35 cellular contexts compared by ENCODE assay signal in genomic region chr3:178492496-178492895, GRCh38. TPM values are rescaled to one million over a fixed set of nuclear protein-coding genes. Genes with fewer than 3 reads are reported as not detected.
"Had no signal": no experiment of that assay in that cellular context is flagged by ENCODE, and none has a peak within 500 bp of the region (broad histone marks: within the 10 kb centered on the region; RNA-seq: fewer than 3 reads in every experiment).

No MANE protein-coding gene starts in this region.

- H3K9me3 ChIP-seq: gastroesophageal sphincter, lower lobe of right lung, right atrium auricular region, thyroid gland, vagina had no signal

- H3K9me3 Mint-ChIP-seq: activated CD4-positive, alpha-beta T cell treated with anti-CD3 and anti-CD28 coated beads, Interleukin-2, amount 10 ng/mL, durations not matched to agents 24 days and 14 days; activated T-cell treated with anti-CD3 and anti-CD28 coated beads, Interleukin-2, amount 50 U/mL, for 24 hours had no signal

- H3K4me3 Mint-ChIP-seq: activated CD4-positive, alpha-beta memory T cell treated with anti-CD3 and anti-CD28 coated beads for 36 hours; activated CD4-positive, alpha-beta T cell treated with anti-CD3 and anti-CD28 coated beads, Interleukin-2, amount 10 ng/mL, durations not matched to agents 24 days and 14 days; activated naive CD4-positive, alpha-beta T cell treated with anti-CD3 and anti-CD28 coated beads, Interleukin-2, amount 10 ng/mL, durations not matched to agents 7 days and 5 days; activated naive CD8-positive, alpha-beta T cell treated with anti-CD3 and anti-CD28 coated beads, Interleukin-2, amount 10 ng/mL, durations not matched to agents 7 days and 5 days; activated T-cell treated with anti-CD3 and anti-CD28 coated beads, Interleukin-2, amount 50 U/mL, for 24 hours; natural killer cell; neural progenitor cell; stimulated activated memory B cell treated with anti-CD40 and anti-IgM and Interleukin-4, amounts not matched to agents 10 μg/mL and 1 μg/mL and 100 μg/mL, for 72 hours had no signal

- H3K27ac Mint-ChIP-seq: activated CD4-positive, alpha-beta memory T cell treated with anti-CD3 and anti-CD28 coated beads for 36 hours; activated CD4-positive, alpha-beta T cell treated with anti-CD3 and anti-CD28 coated beads, Interleukin-2, amount 10 ng/mL, durations not matched to agents 24 days and 14 days; activated naive CD4-positive, alpha-beta T cell treated with anti-CD3 and anti-CD28 coated beads, Interleukin-2, amount 10 ng/mL, durations not matched to agents 7 days and 5 days; activated naive CD8-positive, alpha-beta T cell treated with anti-CD3 and anti-CD28 coated beads, Interleukin-2, amount 10 ng/mL, durations not matched to agents 7 days and 5 days; activated T-cell treated with anti-CD3 and anti-CD28 coated beads, Interleukin-2, amount 50 U/mL, for 24 hours; natural killer cell; neural progenitor cell; stimulated activated memory B cell treated with anti-CD40 and anti-IgM and Interleukin-4, amounts not matched to agents 10 μg/mL and 1 μg/mL and 100 μg/mL, for 72 hours had no signal

- H3K27ac ChIP-seq: brain microvascular endothelial cell, coronary artery, dorsolateral prefrontal cortex, gastroesophageal sphincter, left lung, lower lobe of right lung, neural progenitor cell, stomach, thyroid gland, upper lobe of left lung, vagina had no signal

- DNase-seq: activated CD4-positive, alpha-beta memory T cell treated with anti-CD3 and anti-CD28 coated beads for 36 hours; activated CD4-positive, alpha-beta T cell treated with anti-CD3 and anti-CD28 coated beads, Interleukin-2, amount 10 ng/mL, durations not matched to agents 24 days and 14 days; activated CD4-positive, CD25-positive, alpha-beta regulatory T cell treated with anti-CD3 and anti-CD28 coated beads, Interleukin-2, amount 50 U/mL, for 72 hours; activated CD8-positive, alpha-beta memory T cell treated with anti-CD3 and anti-CD28 coated beads, Interleukin-2, amount 50 U/mL, for 48 hours; activated gamma-delta T cell; activated naive CD4-positive, alpha-beta T cell treated with anti-CD3 and anti-CD28 coated beads, Interleukin-2, amount 10 ng/mL, durations not matched to agents 7 days and 5 days; activated naive CD8-positive, alpha-beta T cell treated with anti-CD3 and anti-CD28 coated beads, Interleukin-2, amount 10 ng/mL, durations not matched to agents 7 days and 5 days; activated T-cell treated with anti-CD3 and anti-CD28 coated beads, Interleukin-2, amount 50 U/mL, for 24 hours; brain microvascular endothelial cell; dorsolateral prefrontal cortex; effector memory CD4-positive, alpha-beta T cell; erythroblast; head of caudate nucleus; left lung; lower lobe of right lung; mesenchymal stem cell; natural killer cell; occipital lobe; stimulated activated CD4-positive, alpha-beta T cell treated with anti-CD3 and anti-CD28 coated beads, Interleukin-1b, Interleukin-23, amount 100 ng/mL, for 48 hours; stimulated activated CD4-positive, alpha-beta T cell treated with anti-CD3 and anti-CD28 coated beads, Interleukin-4, amount 100 ng/mL, for 4 hours; stimulated activated CD8-positive, alpha-beta memory T cell treated with anti-CD3 and anti-CD28 coated beads, Interleukin-4, amount 100 ng/mL, for 48 hours; stomach; thyroid gland; upper lobe of left lung had no signal

- H3K4me1 ChIP-seq: gastroesophageal sphincter, left lung, lower lobe of right lung, neural progenitor cell, right atrium auricular region, stomach, thyroid gland, upper lobe of left lung, vagina had no signal

- H3K4me1 Mint-ChIP-seq: activated CD4-positive, alpha-beta T cell treated with anti-CD3 and anti-CD28 coated beads, Interleukin-2, amount 10 ng/mL, durations not matched to agents 24 days and 14 days; activated naive CD4-positive, alpha-beta T cell treated with anti-CD3 and anti-CD28 coated beads, Interleukin-2, amount 10 ng/mL, durations not matched to agents 7 days and 5 days; activated naive CD8-positive, alpha-beta T cell treated with anti-CD3 and anti-CD28 coated beads, Interleukin-2, amount 10 ng/mL, durations not matched to agents 7 days and 5 days; natural killer cell; stimulated activated memory B cell treated with anti-CD40 and anti-IgM and Interleukin-4, amounts not matched to agents 10 μg/mL and 1 μg/mL and 100 μg/mL, for 72 hours had no signal

- H3K36me3 ChIP-seq: brain microvascular endothelial cell, gastroesophageal sphincter, left lung, lower lobe of right lung, neural progenitor cell, right atrium auricular region, stomach, thyroid gland, upper lobe of left lung, vagina had no signal

- H3K36me3 Mint-ChIP-seq: activated naive CD4-positive, alpha-beta T cell treated with anti-CD3 and anti-CD28 coated beads, Interleukin-2, amount 10 ng/mL, durations not matched to agents 7 days and 5 days; activated naive CD8-positive, alpha-beta T cell treated with anti-CD3 and anti-CD28 coated beads, Interleukin-2, amount 10 ng/mL, durations not matched to agents 7 days and 5 days; natural killer cell; neural progenitor cell had no signal

- ATAC-seq: gastroesophageal sphincter; left lung; lower lobe of right lung; natural killer cell; stimulated activated memory B cell treated with anti-CD40 and anti-IgM and Interleukin-4, amounts not matched to agents 10 μg/mL and 1 μg/mL and 100 μg/mL, for 72 hours had no signal

- H3K4me3 ChIP-seq: coronary artery, dorsolateral prefrontal cortex, gastroesophageal sphincter, left lung, lower lobe of right lung, neural progenitor cell, right atrium auricular region, smooth muscle cell, stomach, thyroid gland, upper lobe of left lung, vagina had no signal

- H3K27me3 Mint-ChIP-seq: activated CD4-positive, alpha-beta memory T cell treated with anti-CD3 and anti-CD28 coated beads for 36 hours; activated CD4-positive, alpha-beta T cell treated with anti-CD3 and anti-CD28 coated beads, Interleukin-2, amount 10 ng/mL, durations not matched to agents 24 days and 14 days; activated naive CD4-positive, alpha-beta T cell treated with anti-CD3 and anti-CD28 coated beads, Interleukin-2, amount 10 ng/mL, durations not matched to agents 7 days and 5 days; activated naive CD8-positive, alpha-beta T cell treated with anti-CD3 and anti-CD28 coated beads, Interleukin-2, amount 10 ng/mL, durations not matched to agents 7 days and 5 days; activated T-cell treated with anti-CD3 and anti-CD28 coated beads, Interleukin-2, amount 50 U/mL, for 24 hours; stimulated activated memory B cell treated with anti-CD40 and anti-IgM and Interleukin-4, amounts not matched to agents 10 μg/mL and 1 μg/mL and 100 μg/mL, for 72 hours had no signal

- H3K27me3 ChIP-seq: brain microvascular endothelial cell, dorsolateral prefrontal cortex, gastroesophageal sphincter, left lung, neural progenitor cell, right atrium auricular region, stomach, thyroid gland, upper lobe of left lung, vagina had no signal

RNA-seq across cellular contexts. Expression of gene KCNMB2, which starts 43.7 kb away (rescaled TPM):
- total RNA-seq: activated CD4-positive, alpha-beta memory T cell treated with anti-CD3 and anti-CD28 coated beads for 36 hours; activated CD4-positive, alpha-beta T cell treated with anti-CD3 and anti-CD28 coated beads, Interleukin-2, amount 10 ng/mL, durations not matched to agents 24 days and 14 days; activated naive CD8-positive, alpha-beta T cell treated with anti-CD3 and anti-CD28 coated beads, Interleukin-2, amount 10 ng/mL, durations not matched to agents 7 days and 5 days; astrocyte; fibroblast of villous mesenchyme; mononuclear cell; natural killer cell; pulmonary artery endothelial cell had no signal
